18 cellular contexts compared by ENCODE assay signal in genomic region chr15:76189106-76189505, GRCh38.
A peak's percentile ranks its signal among the peaks of the same experiment; 100 is the strongest.
DNase-seq lines count a peak whose midpoint lies in the region; ATAC-seq and TF ChIP-seq lines count a peak whose summit lies in the region.
"Had no signal": no experiment of that assay in that cellular context is flagged by ENCODE, and none has a peak within 500 bp of the region (broad histone marks: within the 10 kb centered on the region; RNA-seq: fewer than 3 reads in every experiment).

No MANE protein-coding gene starts in this region.

- TF ChIP-seq CTCF in VCaP (conservative IDR thresholded peaks at IDR 0.05) (no peak), glutamatergic neuron (IDR thresholded peaks at IDR 0.05; ENCODE audit: partially characterized antibody, unreplicated experiment) (no peak), type B pancreatic cell (conservative IDR thresholded peaks at IDR 0.05) (no peak)

- peak overlapping the region; percentile 7 for H3K4me3 Mint-ChIP-seq in glutamatergic neuron (ENCODE audit: unreplicated experiment)
- no peak overlapping the region for H3K4me3 Mint-ChIP-seq in type B pancreatic cell
- H3K4me3 Mint-ChIP-seq: CD4-positive, alpha-beta memory T cell; CD4-positive, CD25-positive, alpha-beta regulatory T cell had no signal

- H3K36me3 Mint-ChIP-seq in glutamatergic neuron (ENCODE audit: unreplicated experiment): no peaks in the 10 kb centered on the region
- peaks cover 4% of the 10 kb centered on the region for H3K36me3 Mint-ChIP-seq in type B pancreatic cell
- H3K36me3 Mint-ChIP-seq: CD14-positive monocyte; CD4-positive, alpha-beta memory T cell; CD4-positive, CD25-positive, alpha-beta regulatory T cell; CD8-positive, alpha-beta memory T cell had no signal

- DNase-seq in glutamatergic neuron (no peak), type B pancreatic cell (ENCODE audit: extremely low spot score, unreplicated experiment) (no peak), D341Med (ENCODE audit: low spot score) (no peak), T-helper 2 cell (no peak)
- DNase-seq: 8988T; ACHN; BE2C; C1 segment of cervical spinal cord; CD4-positive, alpha-beta memory T cell; CD4-positive, CD25-positive, alpha-beta regulatory T cell; CD8-positive, alpha-beta memory T cell; COR-L47; DMS79 treated with DMSO at 0.1 percent for 48 hours; GF-D8 had no signal

- H3K27me3 Mint-ChIP-seq in glutamatergic neuron (ENCODE audit: unreplicated experiment) (peaks cover 7% of the 10 kb centered on the region), type B pancreatic cell (peaks cover 16% of the 10 kb centered on the region)

- ATAC-seq in HG03457 (IDR thresholded peaks at IDR 0.05; ENCODE audit: unreplicated experiment): no peak

- H3K27ac ChIP-seq in VCaP: peak overlapping the region; percentile 88
- H3K27ac ChIP-seq: BLaER1 had no signal

- no peak overlapping the region for H3K27ac Mint-ChIP-seq in glutamatergic neuron (ENCODE audit: unreplicated experiment)
- peak overlapping the region; percentile 39 for H3K27ac Mint-ChIP-seq in type B pancreatic cell
- H3K27ac Mint-ChIP-seq: CD4-positive, alpha-beta memory T cell; CD4-positive, CD25-positive, alpha-beta regulatory T cell had no signal

- H3K4me1 Mint-ChIP-seq in glutamatergic neuron (ENCODE audit: low read depth, unreplicated experiment) (peaks cover 42% of the 10 kb centered on the region), type B pancreatic cell (ENCODE audit: unreplicated experiment) (peaks cover 20% of the 10 kb centered on the region)

- H3K9me3 Mint-ChIP-seq in glutamatergic neuron (ENCODE audit: unreplicated experiment) (peaks cover 11% of the 10 kb centered on the region), type B pancreatic cell (peaks cover 3% of the 10 kb centered on the region)
- H3K9me3 Mint-ChIP-seq: CD4-positive, alpha-beta memory T cell; CD8-positive, alpha-beta memory T cell had no signal
